Comparison of ENCODE assay signal across 1 cellular context in the genomic region with DNA sequence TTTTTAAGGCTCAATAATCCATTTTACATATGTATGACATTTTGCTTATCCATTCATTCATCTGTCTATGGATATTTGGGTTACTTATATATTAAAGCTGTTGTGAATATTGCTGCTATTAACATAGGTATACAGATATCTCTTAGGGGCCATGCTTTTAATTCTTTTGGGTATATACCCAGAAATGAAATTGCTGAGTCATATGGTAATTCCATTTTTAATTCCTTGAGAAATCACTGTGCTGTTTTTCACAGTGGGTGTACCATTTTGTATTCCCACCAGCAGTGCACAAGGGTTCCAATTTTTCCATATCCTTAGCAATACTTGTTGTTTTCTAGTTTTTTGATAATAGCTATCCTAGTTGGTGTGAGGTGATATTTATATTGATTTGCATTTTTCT.
TF ChIP-seq lines count a peak whose summit lies in the region.

No MANE protein-coding gene starts in this region.

TF ChIP-seq in GM23338, 12 proteins besides CTCF, POLR2A, EP300 and RAD21 (continued from another document):
- no peak for TF ChIP-seq EZH2phosphoT487 (IDR thresholded peaks at IDR 0.05; ENCODE audit: unreplicated experiment)
- TF ChIP-seq JUNB (IDR thresholded peaks at IDR 0.05; ENCODE audit: unreplicated experiment) = no peak
- TF ChIP-seq CREB1 (CRISPR knock-in tag; IDR thresholded peaks at IDR 0.05; ENCODE audit: low read depth) = no peak
- TF ChIP-seq ZNF331 (CRISPR knock-in tag; IDR thresholded peaks at IDR 0.05; ENCODE audit: low read depth) = no peak
- TF ChIP-seq, protein P1, sequence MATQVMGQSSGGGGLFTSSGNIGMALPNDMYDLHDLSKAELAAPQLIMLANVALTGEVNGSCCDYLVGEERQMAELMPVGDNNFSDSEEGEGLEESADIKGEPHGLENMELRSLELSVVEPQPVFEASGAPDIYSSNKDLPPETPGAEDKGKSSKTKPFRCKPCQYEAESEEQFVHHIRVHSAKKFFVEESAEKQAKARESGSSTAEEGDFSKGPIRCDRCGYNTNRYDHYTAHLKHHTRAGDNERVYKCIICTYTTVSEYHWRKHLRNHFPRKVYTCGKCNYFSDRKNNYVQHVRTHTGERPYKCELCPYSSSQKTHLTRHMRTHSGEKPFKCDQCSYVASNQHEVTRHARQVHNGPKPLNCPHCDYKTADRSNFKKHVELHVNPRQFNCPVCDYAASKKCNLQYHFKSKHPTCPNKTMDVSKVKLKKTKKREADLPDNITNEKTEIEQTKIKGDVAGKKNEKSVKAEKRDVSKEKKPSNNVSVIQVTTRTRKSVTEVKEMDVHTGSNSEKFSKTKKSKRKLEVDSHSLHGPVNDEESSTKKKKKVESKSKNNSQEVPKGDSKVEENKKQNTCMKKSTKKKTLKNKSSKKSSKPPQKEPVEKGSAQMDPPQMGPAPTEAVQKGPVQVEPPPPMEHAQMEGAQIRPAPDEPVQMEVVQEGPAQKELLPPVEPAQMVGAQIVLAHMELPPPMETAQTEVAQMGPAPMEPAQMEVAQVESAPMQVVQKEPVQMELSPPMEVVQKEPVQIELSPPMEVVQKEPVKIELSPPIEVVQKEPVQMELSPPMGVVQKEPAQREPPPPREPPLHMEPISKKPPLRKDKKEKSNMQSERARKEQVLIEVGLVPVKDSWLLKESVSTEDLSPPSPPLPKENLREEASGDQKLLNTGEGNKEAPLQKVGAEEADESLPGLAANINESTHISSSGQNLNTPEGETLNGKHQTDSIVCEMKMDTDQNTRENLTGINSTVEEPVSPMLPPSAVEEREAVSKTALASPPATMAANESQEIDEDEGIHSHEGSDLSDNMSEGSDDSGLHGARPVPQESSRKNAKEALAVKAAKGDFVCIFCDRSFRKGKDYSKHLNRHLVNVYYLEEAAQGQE (IDR thresholded peaks at IDR 0.05; ENCODE audit: unreplicated experiment) = no peak
- no peak for TF ChIP-seq EZH2 (IDR thresholded peaks at IDR 0.05; ENCODE audit: low read depth, unreplicated experiment)
- TF ChIP-seq, protein P2, sequence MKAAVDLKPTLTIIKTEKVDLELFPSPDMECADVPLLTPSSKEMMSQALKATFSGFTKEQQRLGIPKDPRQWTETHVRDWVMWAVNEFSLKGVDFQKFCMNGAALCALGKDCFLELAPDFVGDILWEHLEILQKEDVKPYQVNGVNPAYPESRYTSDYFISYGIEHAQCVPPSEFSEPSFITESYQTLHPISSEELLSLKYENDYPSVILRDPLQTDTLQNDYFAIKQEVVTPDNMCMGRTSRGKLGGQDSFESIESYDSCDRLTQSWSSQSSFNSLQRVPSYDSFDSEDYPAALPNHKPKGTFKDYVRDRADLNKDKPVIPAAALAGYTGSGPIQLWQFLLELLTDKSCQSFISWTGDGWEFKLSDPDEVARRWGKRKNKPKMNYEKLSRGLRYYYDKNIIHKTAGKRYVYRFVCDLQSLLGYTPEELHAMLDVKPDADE (IDR thresholded peaks at IDR 0.05) = no peak
- no peak for TF ChIP-seq NANOG (IDR thresholded peaks at IDR 0.05; ENCODE audit: borderline replicate concordance)
- TF ChIP-seq STAT1 (IDR thresholded peaks at IDR 0.05; ENCODE audit: unreplicated experiment) = no peak
